Comparison of ENCODE assay signal across 9 cellular contexts in the genomic region with DNA sequence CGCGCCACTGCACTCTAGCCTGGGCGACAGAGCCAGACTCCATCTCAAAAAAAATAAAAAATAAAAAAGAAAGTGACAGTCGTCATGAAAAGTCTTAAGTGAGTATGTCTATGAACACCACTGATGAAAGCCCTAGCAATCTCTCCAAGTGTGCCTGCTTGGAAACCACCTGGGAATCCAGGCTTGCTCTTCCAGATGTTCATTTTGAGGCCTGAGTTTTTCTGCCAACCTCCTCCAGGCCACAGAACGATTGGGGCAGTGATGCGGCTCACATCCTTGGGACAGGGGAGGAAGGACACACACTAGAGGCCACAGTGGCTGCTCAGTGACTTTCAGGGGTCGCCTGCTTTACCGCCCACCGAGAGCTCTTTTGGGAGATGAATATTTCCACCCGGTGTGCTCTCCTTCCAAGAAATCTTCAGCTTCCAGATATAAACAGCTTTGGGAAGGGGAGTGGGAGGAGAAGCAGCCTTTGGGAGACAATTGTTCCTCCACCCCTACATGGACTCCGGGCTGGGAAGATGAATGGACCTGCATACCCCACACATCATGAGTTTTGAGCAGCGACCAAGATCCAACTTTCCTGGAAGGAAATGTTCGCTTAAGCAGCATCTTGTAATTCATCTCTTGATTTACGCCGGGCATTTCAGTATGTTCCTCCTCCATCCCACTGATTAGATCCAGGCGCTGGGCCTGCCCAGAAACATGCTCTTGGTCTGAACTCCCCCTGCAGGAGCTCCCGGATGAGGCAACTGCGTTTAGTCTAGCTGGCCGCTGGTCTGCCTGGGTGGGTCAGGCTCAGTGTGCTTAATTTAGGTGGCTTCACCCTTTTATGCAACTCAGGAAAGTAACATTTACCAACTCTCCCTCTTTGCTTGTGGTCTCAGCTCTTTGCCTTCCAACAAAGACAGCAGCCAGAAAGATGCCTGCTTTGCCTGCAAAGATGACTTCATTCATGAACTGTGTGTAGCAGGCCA.
DNase-seq lines count a peak whose midpoint lies in the region; TF ChIP-seq lines count a peak whose summit lies in the region.
"Had no signal": no experiment of that assay in that cellular context is flagged by ENCODE, and none has a peak within 500 bp of the region (broad histone marks: within the 10 kb centered on the region; RNA-seq: fewer than 3 reads in every experiment).

No MANE protein-coding gene starts in this region.

- TF ChIP-seq POLR2A in erythroblast (IDR thresholded peaks at IDR 0.05; ENCODE audit: low read length), result no peak

- H3K27ac ChIP-seq in OCI-LY3 (ENCODE audit: low read length), result no peak overlapping the region

- no peaks in the 10 kb centered on the region for H3K9me3 Mint-ChIP-seq in activated naive CD4-positive, alpha-beta T cell treated with anti-CD3 and anti-CD28 coated beads, Interleukin-2, amount 10 ng/mL, durations not matched to agents 7 days and 5 days
- H3K9me3 Mint-ChIP-seq: IgD-negative memory B cell had no signal

- CTCF ChIA-PET in activated naive CD4-positive, alpha-beta T cell treated with anti-CD3 and anti-CD28 coated beads, Interleukin-2, amount 10 ng/mL, durations not matched to agents 7 days and 5 days (lab: Charles Lee), result no interaction called here

- H3K9ac ChIP-seq in OCI-LY3 (ENCODE audit: low read length), result no peak overlapping the region

- peak; percentile 45 for TF ChIP-seq CTCF in GM12865 (IDR thresholded peaks at IDR 0.05; ENCODE audit: insufficient read depth, low read depth, low read length, missing control alignments)
- TF ChIP-seq CTCF in OCI-LY3 (IDR thresholded peaks at IDR 0.05; ENCODE audit: low read depth, low read length), result peak; percentile 36

- no peaks in the 10 kb centered on the region for H4K20me1 ChIP-seq in OCI-LY3 (ENCODE audit: insufficient read depth, low read length)

- H3K79me2 ChIP-seq in OCI-LY3 (ENCODE audit: low read length), result no peaks in the 10 kb centered on the region

- H2AFZ ChIP-seq in OCI-LY3 (ENCODE audit: low read depth, low read length) (no peak overlapping the region), neuron (ENCODE audit: low read depth, low read length) (peak overlapping the region; percentile 23)

- no peaks in the 10 kb centered on the region for H3K36me3 Mint-ChIP-seq in activated naive CD4-positive, alpha-beta T cell treated with anti-CD3 and anti-CD28 coated beads, Interleukin-2, amount 10 ng/mL, durations not matched to agents 7 days and 5 days

- H3K4me3 ChIP-seq in GM12865 (ENCODE audit: low read depth, low read length) (no peak overlapping the region), OCI-LY3 (ENCODE audit: low read length) (no peak overlapping the region), neuron (ENCODE audit: low read length) (no peak overlapping the region)

- H3K9me3 ChIP-seq in OCI-LY3 (ENCODE audit: insufficient read depth, low read length), result no peaks in the 10 kb centered on the region
- no peaks in the 10 kb centered on the region for H3K9me3 ChIP-seq in neuron (ENCODE audit: low read length)

- peaks cover 86% of the 10 kb centered on the region for H3K27me3 Mint-ChIP-seq in activated naive CD4-positive, alpha-beta T cell treated with anti-CD3 and anti-CD28 coated beads, Interleukin-2, amount 10 ng/mL, durations not matched to agents 7 days and 5 days

- no peak overlapping the region for H3K4me3 Mint-ChIP-seq in activated naive CD4-positive, alpha-beta T cell treated with anti-CD3 and anti-CD28 coated beads, Interleukin-2, amount 10 ng/mL, durations not matched to agents 7 days and 5 days

- H3K27ac Mint-ChIP-seq in activated naive CD4-positive, alpha-beta T cell treated with anti-CD3 and anti-CD28 coated beads, Interleukin-2, amount 10 ng/mL, durations not matched to agents 7 days and 5 days, result no peak overlapping the region
- H3K27ac Mint-ChIP-seq: IgD-negative memory B cell had no signal

- no peaks in the 10 kb centered on the region for H3K36me3 ChIP-seq in OCI-LY3 (replicated peaks; ENCODE audit: low read depth, low read length)
- no peaks in the 10 kb centered on the region for H3K36me3 ChIP-seq in neuron (ENCODE audit: insufficient read depth, low read length)

- DNase-seq in GM12865 (ENCODE audit: low read depth) (peak; percentile 45), erythroblast (lab: John Stamatoyannopoulos, UW) (peak; percentile 50 to 52), NCI-H1048 (lab: John Stamatoyannopoulos, UW) (no peak), HK-2 (ENCODE audit: unreplicated experiment) (no peak)
- no peak for DNase-seq in activated CD4-positive, alpha-beta T cell treated with anti-CD3 and anti-CD28 coated beads, Interleukin-2, amount 50 U/mL, for 48 hours
- DNase-seq in activated naive CD4-positive, alpha-beta T cell treated with anti-CD3 and anti-CD28 coated beads, Interleukin-2, amount 10 ng/mL, durations not matched to agents 7 days and 5 days, result no peak

- H3K4me1 ChIP-seq in OCI-LY3 (ENCODE audit: low read length) (no peaks in the 10 kb centered on the region), neuron (ENCODE audit: insufficient read depth, low read length) (no peaks in the 10 kb centered on the region)

- no peak overlapping the region for H3K4me2 ChIP-seq in OCI-LY3 (ENCODE audit: low read length)

- H3K27me3 ChIP-seq in OCI-LY3 (ENCODE audit: low read depth, low read length) (no peaks in the 10 kb centered on the region; the same call in 1 of the 2 replicates), neuron (ENCODE audit: insufficient read depth, low read length) (no peaks in the 10 kb centered on the region)

- H3K4me1 Mint-ChIP-seq in activated naive CD4-positive, alpha-beta T cell treated with anti-CD3 and anti-CD28 coated beads, Interleukin-2, amount 10 ng/mL, durations not matched to agents 7 days and 5 days, result no peaks in the 10 kb centered on the region

Comparison
In these comparisons a context has a peak if more than half of its experiments do, and no peak if none do; other contexts are left out.
1. DNase-seq: peak in GM12865 (single experiment) and erythroblast (2 of 2); none in activated CD4-positive, alpha-beta T cell treated with anti-CD3 and anti-CD28 coated beads, Interleukin-2, amount 50 U/mL, for 48 hours (0 of 2), NCI-H1048 (single experiment), HK-2 (single experiment) and activated naive CD4-positive, alpha-beta T cell treated with anti-CD3 and anti-CD28 coated beads, Interleukin-2, amount 10 ng/mL, durations not matched to agents 7 days and 5 days (single experiment).